Comparison of ENCODE assay signal across 8 cellular contexts in genomic region chr9:110427497-110428104, GRCh38.
DNase-seq lines count a peak whose midpoint lies in the region; ATAC-seq and TF ChIP-seq lines count a peak whose summit lies in the region.

No MANE protein-coding gene starts in this region.

- TF ChIP-seq CTCF in cardiac muscle cell (IDR thresholded peaks at IDR 0.05; ENCODE audit: low read depth, low read length), result peak; percentile 52
- TF ChIP-seq CTCF in right atrium auricular region (IDR thresholded peaks at IDR 0.05), result peak in 1 of 2 donors; percentile 52
- peak; percentile 73 for TF ChIP-seq CTCF in Panc1 (IDR thresholded peaks at IDR 0.05)
- TF ChIP-seq CTCF in epithelial cell of esophagus (IDR thresholded peaks at IDR 0.05; ENCODE audit: insufficient read depth, low read depth, low read length, missing control alignments), result peak; percentile 79
- TF ChIP-seq CTCF in osteocyte (IDR thresholded peaks at IDR 0.05), result peak; percentile 69

- CTCF ChIA-PET in Panc1 (lab: Charles Lee), result no interaction called here

- peaks cover 2% of the 10 kb centered on the region for H3K4me1 Mint-ChIP-seq in osteocyte (ENCODE audit: unreplicated experiment)

- DNase-seq in cardiac muscle cell (ENCODE audit: low read depth in 1 of 2, low spot score in 1 of 2) (peak; percentile 52 to 60), right atrium auricular region (ENCODE audit: low spot score) (no peak), Panc1 (ENCODE audit: low read depth, low spot score) (peak; percentile 5), epithelial cell of esophagus (ENCODE audit: low read depth) (peak; percentile 64), osteocyte (ENCODE audit: extremely low spot score, unreplicated experiment) (no peak), NCI-H2081 treated with DMSO at 0.1 percent for 48 hours (lab: John Stamatoyannopoulos, UW) (no peak), hepatic stellate cell (ENCODE audit: low spot score) (no peak)

- in situ Hi-C loops in Panc1 (cut with HindIII; ENCODE audit: low pct_unique_long_range_greater_than_20kb, low sequenced_read_pairs), result no loop called here

- H3K36me3 ChIP-seq in cardiac muscle cell, result no peaks in the 10 kb centered on the region
- no peaks in the 10 kb centered on the region for H3K36me3 ChIP-seq in right atrium auricular region
- H3K36me3 ChIP-seq in Panc1 (ENCODE audit: control insufficient read depth, insufficient read depth, low read length), result no peaks in the 10 kb centered on the region

- H3K27me3 ChIP-seq in cardiac muscle cell (no peaks in the 10 kb centered on the region), right atrium auricular region (no peaks in the 10 kb centered on the region), Panc1 (ENCODE audit: control insufficient read depth, insufficient read depth, low read length) (no peaks in the 10 kb centered on the region)

- H3K27ac ChIP-seq in cardiac muscle cell (no peak overlapping the region), right atrium auricular region (no peak overlapping the region), Panc1 (ENCODE audit: low read length) (no peak overlapping the region)

- H3K4me3 ChIP-seq in cardiac muscle cell (no peak overlapping the region), right atrium auricular region (no peak overlapping the region), Panc1 (ENCODE audit: low read depth in 2 of 2, low read length in 2 of 2) (no peak overlapping the region), epithelial cell of esophagus (ENCODE audit: low read length) (no peak overlapping the region)

- H3K9me3 ChIP-seq in cardiac muscle cell (ENCODE audit: low read depth) (no peaks in the 10 kb centered on the region), right atrium auricular region (no peaks in the 10 kb centered on the region), Panc1 (ENCODE audit: control insufficient read depth, insufficient read depth, low read depth, low read length) (no peaks in the 10 kb centered on the region)

- no peak overlapping the region for H3K27ac Mint-ChIP-seq in osteocyte (ENCODE audit: unreplicated experiment)

- no peak overlapping the region for H3K4me3 Mint-ChIP-seq in osteocyte (ENCODE audit: unreplicated experiment)

- H3K9me3 Mint-ChIP-seq in osteocyte (ENCODE audit: unreplicated experiment), result no peaks in the 10 kb centered on the region

- no TSS peak for BruUV-seq in Panc1 (replicated peaks; lab: Mats Ljungman, UMichigan)

- H3K27me3 Mint-ChIP-seq in osteocyte (ENCODE audit: unreplicated experiment), result no peaks in the 10 kb centered on the region

- H3K4me1 ChIP-seq in cardiac muscle cell (ENCODE audit: low read depth) (no peaks in the 10 kb centered on the region), right atrium auricular region (no peaks in the 10 kb centered on the region), Panc1 (ENCODE audit: control insufficient read depth, insufficient read depth, low read length) (no peaks in the 10 kb centered on the region)

- POLR2A ChIA-PET in Panc1 (lab: Charles Lee), result no interaction called here

- H3K36me3 Mint-ChIP-seq in osteocyte (ENCODE audit: unreplicated experiment), result peaks cover 3% of the 10 kb centered on the region

- ATAC-seq in HG02981 (IDR thresholded peaks at IDR 0.05; ENCODE audit: unreplicated experiment), result peak; percentile 71
- ATAC-seq in Panc1, result no peak

- intact Hi-C loops in Panc1 (cut with micrococcal nuclease; ENCODE audit: unreplicated experiment), result loop anchor here (5.0 kb wide), 1 partner anchor 195 kb away; no protein-coding TSS in a partner anchor

Comparison
In these comparisons a context has a peak if more than half of its experiments do, and no peak if none do; other contexts are left out.
1. DNase-seq: peak in cardiac muscle cell (2 of 2), Panc1 (single experiment) and epithelial cell of esophagus (single experiment); none in right atrium auricular region (single experiment), osteocyte (single experiment), NCI-H2081 treated with DMSO at 0.1 percent for 48 hours (single experiment) and hepatic stellate cell (single experiment).